22 cellular contexts compared by ENCODE assay signal in the genomic region with DNA sequence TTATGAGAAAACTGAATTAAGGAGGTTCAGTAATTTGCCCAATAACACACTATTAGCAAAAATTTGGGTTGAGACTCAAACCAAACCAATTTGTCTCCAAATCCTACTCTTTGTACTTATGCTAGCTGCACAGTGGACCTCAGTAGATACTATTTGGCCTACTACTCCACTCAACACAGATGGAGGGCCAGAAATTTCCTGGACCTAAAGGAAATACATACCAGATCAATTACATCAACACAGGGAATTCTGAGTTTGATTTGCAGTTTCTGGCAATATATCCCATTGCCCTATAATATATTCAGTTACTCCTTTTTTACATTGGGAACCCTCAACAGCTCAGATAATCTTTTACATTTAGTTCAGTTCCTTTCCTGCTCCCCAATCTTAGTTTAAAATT.
A peak's percentile ranks its signal among the peaks of the same experiment; 100 is the strongest.
DNase-seq lines count a peak whose midpoint lies in the region; ATAC-seq, FAIRE-seq and TF ChIP-seq lines count a peak whose summit lies in the region.
"Had no signal": no experiment of that assay in that cellular context is flagged by ENCODE, and none has a peak within 500 bp of the region (broad histone marks: within the 10 kb centered on the region; RNA-seq: fewer than 3 reads in every experiment).

No MANE protein-coding gene starts in this region.

- no peak overlapping the region for H3K23ac ChIP-seq in H1 (ENCODE audit: insufficient read length)

- H3K27me3 Mint-ChIP-seq in activated CD4-positive, alpha-beta memory T cell treated with anti-CD3 and anti-CD28 coated beads for 36 hours: no peaks in the 10 kb centered on the region
- H3K27me3 Mint-ChIP-seq: CD4-positive, alpha-beta memory T cell; IgD-negative memory B cell had no signal

- no peak overlapping the region for H3K18ac ChIP-seq in H1 (ENCODE audit: extremely low read depth, low read length)

- TF ChIP-seq RAD21 in H1 (IDR thresholded peaks at IDR 0.05 in 1 of 2, conservative IDR thresholded peaks at IDR 0.05 in 1 of 2; ENCODE audit: low read depth in 2 of 2, low read length in 2 of 2): no peak

- H4K20me1 ChIP-seq in H1 (replicated peaks in 1 of 2; ENCODE audit: control insufficient read depth in 1 of 2, insufficient read depth in 2 of 2, low read length in 2 of 2): no peaks in the 10 kb centered on the region
- no peaks in the 10 kb centered on the region for H4K20me1 ChIP-seq in keratinocyte (ENCODE audit: control insufficient read depth, extremely low read depth, insufficient read depth, low read length)

- no peaks in the 10 kb centered on the region for H3K36me3 Mint-ChIP-seq in activated CD4-positive, alpha-beta memory T cell treated with anti-CD3 and anti-CD28 coated beads for 36 hours

- no peak overlapping the region for H2AK5ac ChIP-seq in H1 (ENCODE audit: low read depth, low read length)

- H3K4me3 ChIP-seq in H1 (ENCODE audit: extremely low read depth in 1 of 4, insufficient read depth in 2 of 4, low read depth in 3 of 4, low read length in 4 of 4): no peak overlapping the region
- no peak overlapping the region for H3K4me3 ChIP-seq in keratinocyte (ENCODE audit: control insufficient read depth in 2 of 3, extremely low read depth in 1 of 3, insufficient read depth in 2 of 3, low read depth in 1 of 3, low read length in 3 of 3)
- H3K4me3 ChIP-seq: A549, GM12878, HAP-1 had no signal

- H3K56ac ChIP-seq in H1 (replicated peaks; ENCODE audit: insufficient read length, low read depth, low read length): peak overlapping the region; percentile 69

- POLR2A ChIA-PET in H1 (lab: Charles Lee; ENCODE audit: partially characterized antibody): no interaction called here
- POLR2A ChIA-PET in activated CD4-positive, alpha-beta memory T cell treated with anti-CD3 and anti-CD28 coated beads for 36 hours (lab: Charles Lee): no interaction called here

- H4K8ac ChIP-seq in H1 (ENCODE audit: extremely low read depth, insufficient read depth, low read length): no peak overlapping the region

- TF ChIP-seq EP300 in H1 (IDR thresholded peaks at IDR 0.05; ENCODE audit: borderline replicate concordance in 1 of 2, low read depth in 2 of 2, low read length in 2 of 2): no peak

- H3K4me2 ChIP-seq in H1 (ENCODE audit: insufficient read depth in 1 of 2, low read depth in 2 of 2, low read length in 2 of 2) (no peak overlapping the region), keratinocyte (ENCODE audit: control insufficient read depth, extremely low read depth, insufficient read depth, low read depth, low read length) (no peak overlapping the region)
- H3K4me2 ChIP-seq: A549 had no signal

- H3K4me3 Mint-ChIP-seq in activated CD4-positive, alpha-beta memory T cell treated with anti-CD3 and anti-CD28 coated beads for 36 hours: no peak overlapping the region
- H3K4me3 Mint-ChIP-seq: CD4-positive, alpha-beta memory T cell; HFFc6; IgD-negative memory B cell had no signal

- H2AFZ ChIP-seq in H1 (ENCODE audit: low read length) (no peak overlapping the region), keratinocyte (ENCODE audit: control insufficient read depth, low read length) (peak overlapping the region; percentile 44)

- no peak overlapping the region for H3K27ac ChIP-seq in H1 (ENCODE audit: low read depth, low read length)
- H3K27ac ChIP-seq in keratinocyte (ENCODE audit: control insufficient read depth, insufficient read depth, low read length): no peak overlapping the region
- H3K27ac ChIP-seq: A549, C4-2B, HL-60 had no signal

- H2BK20ac ChIP-seq in H1 (ENCODE audit: low read length): no peak overlapping the region

- H3K9me3 ChIP-seq in H1 (ENCODE audit: insufficient read depth in 2 of 2, low read depth in 1 of 2, low read length in 1 of 2) (peaks cover 19 to 28% of the 10 kb centered on the region in 2 experiments), keratinocyte (ENCODE audit: control insufficient read depth, low read depth, low read length) (peaks cover 4% of the 10 kb centered on the region)
- H3K9me3 ChIP-seq: BE2C had no signal

- no peak overlapping the region for H4K91ac ChIP-seq in H1 (replicated peaks; ENCODE audit: insufficient read length, low read length)

- H3K79me2 ChIP-seq in H1 (ENCODE audit: control insufficient read depth in 1 of 2, insufficient read depth in 2 of 2, low read length in 2 of 2) (no peaks in the 10 kb centered on the region), keratinocyte (ENCODE audit: control insufficient read depth, insufficient read depth, low read length) (no peaks in the 10 kb centered on the region)

- peaks cover 21% of the 10 kb centered on the region for H3K9me3 Mint-ChIP-seq in activated CD4-positive, alpha-beta memory T cell treated with anti-CD3 and anti-CD28 coated beads for 36 hours

- no peaks in the 10 kb centered on the region for H3K23me2 ChIP-seq in H1 (ENCODE audit: low read depth, low read length)

- no peaks in the 10 kb centered on the region for H3K9me1 ChIP-seq in keratinocyte (ENCODE audit: control insufficient read depth, extremely low read depth, insufficient read depth, low read length)

- no peaks in the 10 kb centered on the region for H3K79me1 ChIP-seq in H1 (ENCODE audit: low read depth, low read length)

- dilution Hi-C loops in keratinocyte (cut with MboI; ENCODE audit: extremely low pct_ligation_motif_present, low sequenced_read_pairs): no loop called here

- H4K5ac ChIP-seq in H1 (ENCODE audit: insufficient read length, low read depth, low read length): no peak overlapping the region

- H3K4me1 ChIP-seq in H1 (replicated peaks in 1 of 4; ENCODE audit: control insufficient read depth in 3 of 4, insufficient read depth in 4 of 4, low read length in 3 of 4): no peaks in the 10 kb centered on the region
- H3K4me1 ChIP-seq in keratinocyte (ENCODE audit: control insufficient read depth, extremely low read depth, insufficient read depth, low read length): no peaks in the 10 kb centered on the region
- H3K4me1 ChIP-seq: A549, BE2C, HAP-1 had no signal

- no peak for TF ChIP-seq CTCF in H1 (IDR thresholded peaks at IDR 0.05; ENCODE audit: control extremely low read depth in 1 of 3, insufficient read depth in 1 of 3, low read depth in 1 of 3, low read length in 3 of 3)
- TF ChIP-seq CTCF in keratinocyte (optimal IDR thresholded peaks at IDR 0.05 in 1 of 3, IDR thresholded peaks at IDR 0.05 in 1 of 3, conservative IDR thresholded peaks at IDR 0.05 in 1 of 3; ENCODE audit: extremely low read depth in 1 of 3, insufficient read depth in 2 of 3, low read length in 3 of 3): no peak

- H3K14ac ChIP-seq in H1 (ENCODE audit: insufficient read length): no peak overlapping the region

- no peak overlapping the region for H2BK15ac ChIP-seq in H1 (ENCODE audit: low read length)

- DNase-seq in EL: peak; percentile 59
- DNase-seq in HS-5 (ENCODE audit: low read depth): peak; percentile 32
- no peak for DNase-seq in H1 (ENCODE audit: low read depth in 1 of 2, low spot score in 2 of 2)
- no peak for DNase-seq in keratinocyte (ENCODE audit: low read depth, low spot score)
- DNase-seq in activated CD4-positive, alpha-beta memory T cell treated with anti-CD3 and anti-CD28 coated beads for 36 hours: no peak
- no peak for DNase-seq in activated CD4-positive, CD25-positive, alpha-beta regulatory T cell (lab: John Stamatoyannopoulos, UW)
- DNase-seq: BE2C; CD4-positive, alpha-beta memory T cell; DMS153; DND-41; GOT3; HFFc6; KG1 had no signal

- H2BK12ac ChIP-seq in H1 (ENCODE audit: low read depth, low read length): no peak overlapping the region

- ATAC-seq in HG03175 (IDR thresholded peaks at IDR 0.05; ENCODE audit: unreplicated experiment): no peak
- no peak for ATAC-seq in GM21723 (IDR thresholded peaks at IDR 0.05; ENCODE audit: unreplicated experiment)
- ATAC-seq: A549, GM12878 had no signal

- H2BK120ac ChIP-seq in H1 (replicated peaks; ENCODE audit: low read depth, low read length): no peak overlapping the region

- H2BK5ac ChIP-seq in H1 (ENCODE audit: low read depth, low read length): no peak overlapping the region

- H3K27me3 ChIP-seq in H1 (replicated peaks in 1 of 4; ENCODE audit: control insufficient read depth in 3 of 4, extremely low read depth in 1 of 4, insufficient read depth in 3 of 4, low read length in 3 of 4) (no peaks in the 10 kb centered on the region), keratinocyte (ENCODE audit: control insufficient read depth, extremely low read depth, insufficient read depth, low read length) (no peaks in the 10 kb centered on the region)

- peaks cover 0 to 3% (median 0%) of the 10 kb centered on the region in 4 experiments; a peak in 1 of 8 replicates for H3K36me3 ChIP-seq in H1 (ENCODE audit: control insufficient read depth in 2 of 4, insufficient read depth in 4 of 4, low read length in 3 of 4)
- no peaks in the 10 kb centered on the region for H3K36me3 ChIP-seq in keratinocyte (ENCODE audit: control insufficient read depth in 2 of 2, extremely low read depth in 1 of 2, insufficient read depth in 2 of 2, low read length in 2 of 2)
- H3K36me3 ChIP-seq: BE2C, HAP-1 had no signal

- no peak overlapping the region for H3K4ac ChIP-seq in H1 (replicated peaks; ENCODE audit: insufficient read length, low read depth, low read length)

- CTCF ChIA-PET in H1 (lab: Charles Lee; ENCODE audit: partially characterized antibody): interaction anchor here (2.4 kb wide), 1 partner anchor 9 kb away, joined by 7 read pairs; no protein-coding TSS in a partner anchor
- CTCF ChIA-PET in activated CD4-positive, alpha-beta memory T cell treated with anti-CD3 and anti-CD28 coated beads for 36 hours (lab: Charles Lee): no interaction called here

- no peaks in the 10 kb centered on the region for H3K4me1 Mint-ChIP-seq in activated CD4-positive, alpha-beta memory T cell treated with anti-CD3 and anti-CD28 coated beads for 36 hours (ENCODE audit: low read depth)
- H3K4me1 Mint-ChIP-seq: CD4-positive, alpha-beta memory T cell; IgD-negative memory B cell had no signal

- H3K9ac ChIP-seq in H1 (replicated peaks in 1 of 4; ENCODE audit: extremely low read depth in 1 of 4, low read depth in 3 of 4, low read length in 3 of 4): no peak overlapping the region
- no peak overlapping the region for H3K9ac ChIP-seq in keratinocyte (ENCODE audit: control insufficient read depth, extremely low read depth, insufficient read depth, low read length)

- H3K27ac Mint-ChIP-seq in activated CD4-positive, alpha-beta memory T cell treated with anti-CD3 and anti-CD28 coated beads for 36 hours: no peak overlapping the region
- H3K27ac Mint-ChIP-seq: CD4-positive, alpha-beta memory T cell; HFFc6; IgD-negative memory B cell had no signal

- intact Hi-C loops in activated CD4-positive, alpha-beta memory T cell treated with anti-CD3 and anti-CD28 coated beads for 36 hours (cut with micrococcal nuclease): no loop called here

- TF ChIP-seq POLR2A in H1 (IDR thresholded peaks at IDR 0.05; ENCODE audit: control extremely low read depth in 1 of 2, low read depth in 2 of 2, low read length in 2 of 2): no peak

- no peak for FAIRE-seq in H1 (lab: Jason Lieb, UNC)
- no peak for FAIRE-seq in keratinocyte (lab: Jason Lieb, UNC)
- FAIRE-seq: A549, GM12878, GM18507 had no signal

TF ChIP-seq in H1, 55 proteins besides CTCF, POLR2A, EP300 and RAD21 (continues in another document):
- TF ChIP-seq RNF2 (IDR thresholded peaks at IDR 0.05; ENCODE audit: borderline replicate concordance, low read depth, low read length, missing control alignments, poor library complexity, severe bottlenecking): no peak
- TF ChIP-seq CBX8 (IDR thresholded peaks at IDR 0.05; ENCODE audit: borderline replicate concordance, low read depth, low read length): no peak
- TF ChIP-seq YY1 (IDR thresholded peaks at IDR 0.05; ENCODE audit: low read depth, low read length): no peak

Comparison
In these comparisons a context has a peak if more than half of its experiments do, and no peak if none do; other contexts are left out.
1. DNase-seq: peak in EL (single experiment) and HS-5 (single experiment); none in H1 (0 of 2), keratinocyte (single experiment), activated CD4-positive, alpha-beta memory T cell treated with anti-CD3 and anti-CD28 coated beads for 36 hours (single experiment) and activated CD4-positive, CD25-positive, alpha-beta regulatory T cell (0 of 4).